23 cellular contexts compared by ENCODE assay signal in genomic region chrX:119251381-119251780, GRCh38.
"Had no signal": no experiment of that assay in that cellular context is flagged by ENCODE, and none has a peak within 500 bp of the region (broad histone marks: within the 10 kb centered on the region; RNA-seq: fewer than 3 reads in every experiment).

No MANE protein-coding gene starts in this region.

- DNase-seq: activated CD4-positive, alpha-beta T cell treated with anti-CD3 and anti-CD28 coated beads for 48 hours; activated CD4-positive, alpha-beta T cell treated with anti-CD3 and anti-CD28 coated beads, Interleukin-2, amount 50 U/mL, for 4 hours; activated CD4-positive, CD25-positive, alpha-beta regulatory T cell treated with anti-CD3 and anti-CD28 coated beads, Interleukin-2, amount 50 U/mL, for 72 hours; activated CD8-positive, alpha-beta memory T cell treated with anti-CD3 and anti-CD28 coated beads, Interleukin-2, amount 50 U/mL, for 48 hours; activated CD8-positive, alpha-beta T cell treated with anti-CD3 and anti-CD28 coated beads, Interleukin-2, amount 10 ng/mL, durations not matched to agents 7 days and 5 days; activated effector memory CD4-positive, alpha-beta T cell treated with anti-CD3 and anti-CD28 coated beads, Interleukin-2, amount 50 U/mL, for 16 hours; activated naive CD4-positive, alpha-beta T cell treated with Interleukin-2 at 50 U/mL for 16 hours; activated T-cell treated with anti-CD3 and anti-CD28 coated beads, Interleukin-2, amount 50 U/mL, for 4 hours; amygdala; brain microvascular endothelial cell; NCI-H1092 treated with DMSO at 0.1 percent for 48 hours; NCI-H1417 treated with DMSO at 0.1 percent for 48 hours; NCI-H1694; NCI-H2029; NCI-H2171 treated with DMSO at 0.1 percent for 48 hours; NCI-H226; SHP77 treated with DMSO at 0.1 percent for 48 hours; T-helper 17 cell; T-helper 9 cell had no signal

- H3K4me3 ChIP-seq: cardiac muscle cell had no signal

- H3K4me3 Mint-ChIP-seq: activated CD8-positive, alpha-beta T cell treated with anti-CD3 and anti-CD28 coated beads, Interleukin-2, amount 10 ng/mL, durations not matched to agents 7 days and 5 days; activated naive CD8-positive, alpha-beta T cell; activated T-cell treated with anti-CD3 and anti-CD28 coated beads, Interleukin-2, amount 50 U/mL, for 4 hours; T-helper 17 cell; WTC11 had no signal

- H3K27ac Mint-ChIP-seq: activated CD8-positive, alpha-beta T cell treated with anti-CD3 and anti-CD28 coated beads, Interleukin-2, amount 10 ng/mL, durations not matched to agents 7 days and 5 days; activated naive CD8-positive, alpha-beta T cell; T-helper 17 cell; WTC11 had no signal

- H3K27me3 Mint-ChIP-seq: activated naive CD8-positive, alpha-beta T cell had no signal

- H3K36me3 Mint-ChIP-seq: activated naive CD8-positive, alpha-beta T cell; WTC11 had no signal

- H3K27ac ChIP-seq: brain microvascular endothelial cell, cardiac muscle cell, KMS-11 had no signal

- H3K27me3 ChIP-seq: brain microvascular endothelial cell, cardiac muscle cell had no signal

- H3K36me3 ChIP-seq: brain microvascular endothelial cell had no signal

- H3K9ac ChIP-seq: KMS-11 had no signal

- H3K4me1 Mint-ChIP-seq: T-helper 17 cell, WTC11 had no signal

- H3K9me3 Mint-ChIP-seq: activated T-cell treated with anti-CD3 and anti-CD28 coated beads, Interleukin-2, amount 50 U/mL, for 4 hours; WTC11 had no signal
